11 cellular contexts compared by ENCODE assay signal in genomic region chr21:43733529-43734071, GRCh38. TPM values are rescaled to one million over a fixed set of nuclear protein-coding genes. Genes with fewer than 3 reads are reported as not detected.
DNase-seq lines count a peak whose midpoint lies in the region; ATAC-seq and TF ChIP-seq lines count a peak whose summit lies in the region.
"Had no signal": no experiment of that assay in that cellular context is flagged by ENCODE, and none has a peak within 500 bp of the region (broad histone marks: within the 10 kb centered on the region; RNA-seq: fewer than 3 reads in every experiment).

No MANE protein-coding gene starts in this region.

- no peak for TF ChIP-seq POLR2A in IMR-90 (IDR thresholded peaks at IDR 0.05; ENCODE audit: low read depth, low read length)

- CTCF ChIA-PET in IMR-90 (lab: Yijun Ruan, JAX) = no interaction called here

- H3K27ac ChIP-seq in IMR-90 (ENCODE audit: insufficient read depth, low read length) (no peak overlapping the region), caudate nucleus (ENCODE audit: low read depth, low read length) (peak overlapping the region; percentile 89)

- DNase-seq in A172 (ENCODE audit: low spot score) (peak; percentile 88), IMR-90 (peak; percentile 79), caudate nucleus (lab: John Stamatoyannopoulos, UW) (peak in 11 of 61 donors; percentile 19 to 59 (median 35)), NCI-H1105 treated with DMSO at 0.1 percent for 48 hours (lab: John Stamatoyannopoulos, UW) (no peak), NCI-H1048 (lab: John Stamatoyannopoulos, UW) (no peak), NCI-H82 treated with DMSO at 0.1 percent for 48 hours (lab: John Stamatoyannopoulos, UW; ENCODE audit: unreplicated experiment) (no peak)
- DNase-seq: GDM1, GOT3, NCI-H1417 had no signal

- H2AK5ac ChIP-seq in IMR-90 (ENCODE audit: low read depth, low read length) = peak overlapping the region; percentile 4; the same call in 1 of the 2 replicates

- intact Hi-C loops in IMR-90 (cut with micrococcal nuclease) = loop anchor here (1.0 kb wide), 1 partner anchor 43 kb away; the partner anchor contains the start of gene CSTB

- H3K9me3 ChIP-seq in IMR-90 (ENCODE audit: control insufficient read depth, insufficient read depth, low read length) = no peaks in the 10 kb centered on the region
- no peaks in the 10 kb centered on the region for H3K9me3 ChIP-seq in mucosa of stomach (ENCODE audit: control insufficient read depth, low read length)

- TF ChIP-seq RAD21 in IMR-90 (IDR thresholded peaks at IDR 0.05; ENCODE audit: low read length) = no peak

- H2AFZ ChIP-seq in IMR-90 (replicated peaks; ENCODE audit: low read length, poor library complexity) = peak overlapping the region; percentile 58

- no peak overlapping the region for H3K18ac ChIP-seq in IMR-90 (ENCODE audit: low read depth, low read length)

- H3K4me2 ChIP-seq in IMR-90 (ENCODE audit: low read depth, low read length) = peak overlapping the region; percentile 25

- H3K9ac ChIP-seq in IMR-90 (ENCODE audit: low read depth, low read length) (no peak overlapping the region), mucosa of stomach (ENCODE audit: low read length) (peak overlapping the region; percentile 41)

- no peak overlapping the region; the same call in 1 of the 2 replicates for H4K91ac ChIP-seq in IMR-90 (ENCODE audit: insufficient read depth, low read depth, low read length)

- H2AK9ac ChIP-seq in IMR-90 (replicated peaks; ENCODE audit: low read depth, low read length, poor library complexity) = peak overlapping the region; percentile 88

- no peak overlapping the region for H2BK120ac ChIP-seq in IMR-90 (ENCODE audit: low read depth, low read length)

- H3K27me3 ChIP-seq in IMR-90 (ENCODE audit: control insufficient read depth, insufficient read depth, low read length) (no peaks in the 10 kb centered on the region), mucosa of stomach (ENCODE audit: control insufficient read depth, insufficient read depth, low read length) (no peaks in the 10 kb centered on the region)

- H3K4me3 ChIP-seq in IMR-90 (ENCODE audit: insufficient read depth, low read depth, low read length) (no peak overlapping the region), mucosa of stomach (ENCODE audit: low read length) (no peak overlapping the region)

- no peak for TF ChIP-seq CTCF in IMR-90 (conservative IDR thresholded peaks at IDR 0.05; ENCODE audit: low read depth, low read length)

- H3K14ac ChIP-seq in IMR-90 (replicated peaks; ENCODE audit: low read depth, low read length) = no peak overlapping the region; the same call in 1 of the 2 replicates

- H2BK15ac ChIP-seq in IMR-90 (ENCODE audit: low read depth, low read length) = no peak overlapping the region

- H3K4me1 ChIP-seq in IMR-90 (ENCODE audit: control insufficient read depth, insufficient read depth, low read length) (peaks cover 26% of the 10 kb centered on the region), mucosa of stomach (ENCODE audit: control insufficient read depth, insufficient read depth, low read length) (peaks cover 58% of the 10 kb centered on the region)

- WGBS in IMR-90 (ENCODE audit: extremely low coverage in 2 of 2, insufficient read length in 1 of 2), 2 experiments = 54% methylated on average over 9 of the region's 15 CpGs; no CpG with 5 or more reads in 1 of the 2 experiments

- dilution Hi-C loops in IMR-90 (cut with HindIII; ENCODE audit: low sequenced_read_pairs, unreplicated experiment) = no loop called here

- no peak overlapping the region for H4K8ac ChIP-seq in IMR-90 (ENCODE audit: low read depth in 2 of 2, low read length in 2 of 2)

- BruUV-seq in IMR-90 (replicated peaks; lab: Mats Ljungman, UMichigan) = no TSS peak

- POLR2A ChIA-PET in IMR-90 (lab: Charles Lee; ENCODE audit: unreplicated experiment) = no interaction called here

- H4K5ac ChIP-seq in IMR-90 (ENCODE audit: low read depth, low read length) = no peak overlapping the region

- H3K79me1 ChIP-seq in IMR-90 (ENCODE audit: low read depth in 1 of 2, low read length in 2 of 2) = peaks cover 23 to 98% of the 10 kb centered on the region in 2 experiments

- ATAC-seq in IMR-90 (ENCODE audit: low read depth) = peak; percentile 58
- ATAC-seq in HG03342 (IDR thresholded peaks at IDR 0.05; ENCODE audit: unreplicated experiment) = no peak

- H3K36me3 ChIP-seq in IMR-90 (ENCODE audit: control insufficient read depth, insufficient read depth, low read length) (peaks cover 18% of the 10 kb centered on the region), mucosa of stomach (ENCODE audit: control insufficient read depth, insufficient read depth, low read length) (no peaks in the 10 kb centered on the region)

- no peak overlapping the region for H3K56ac ChIP-seq in IMR-90 (ENCODE audit: extremely low read depth, insufficient read depth, low read length)

- peaks cover 16% of the 10 kb centered on the region for H3K9me1 ChIP-seq in IMR-90 (ENCODE audit: insufficient read depth, low read length)

- in situ Hi-C loops in IMR-90 (cut with MboI; ENCODE audit: low sequenced_read_pairs) = no loop called here

- H2BK5ac ChIP-seq in IMR-90 (ENCODE audit: low read depth, low read length, poor library complexity, severe bottlenecking) = peak overlapping the region; percentile 23

- no peak overlapping the region for H3K23ac ChIP-seq in IMR-90 (ENCODE audit: low read depth, low read length)

- peaks cover 65% of the 10 kb centered on the region for H4K20me1 ChIP-seq in IMR-90 (ENCODE audit: insufficient read depth, low read length)

- no peak overlapping the region for H2BK20ac ChIP-seq in IMR-90 (ENCODE audit: low read depth, low read length)

- H3K4ac ChIP-seq in IMR-90 (ENCODE audit: low read depth, low read length) = peak overlapping the region; percentile 22; the same call in 1 of the 2 replicates

TF ChIP-seq in IMR-90, 13 proteins besides CTCF, POLR2A, EP300 and RAD21:
- TF ChIP-seq MXI1 (IDR thresholded peaks at IDR 0.05; ENCODE audit: borderline replicate concordance, low read depth, low read length) = peak; percentile 78
- TF ChIP-seq BHLHE40 (IDR thresholded peaks at IDR 0.05; ENCODE audit: low read depth, low read length) = peak; percentile 70
- no peak for TF ChIP-seq USF2 (IDR thresholded peaks at IDR 0.05; ENCODE audit: low read depth, low read length)
- no peak for TF ChIP-seq RCOR1 (IDR thresholded peaks at IDR 0.05; ENCODE audit: insufficient replicate concordance, low read length)
- TF ChIP-seq MAZ (IDR thresholded peaks at IDR 0.05; ENCODE audit: borderline replicate concordance, low read depth, low read length) = no peak
- TF ChIP-seq FOS (IDR thresholded peaks at IDR 0.05; ENCODE audit: low read depth, low read length) = peak; percentile 37; the same call in 1 of the 2 replicates
- TF ChIP-seq MAFK (IDR thresholded peaks at IDR 0.05; ENCODE audit: low read depth, low read length) = peak; percentile 17; the same call in 1 of the 2 replicates

RNA-seq across cellular contexts. Expression of gene PDXK, which starts 14.7 kb away (rescaled TPM):
- total RNA-seq in A172 (2014; rRNA removed; shearing (Covaris generic)) = 313 and 330 TPM in 2 replicates
- total RNA-seq in IMR-90 (2012; rRNA removed) = 250 and 312 TPM in 2 replicates
- 149 and 155 TPM in 2 replicates for polyA plus RNA-seq in IMR-90 (2012; rRNA removed)
- 114 and 180 TPM in 2 replicates for polyA plus RNA-seq in IMR-90 (2012; cell fraction: cytosol; rRNA removed)
- 141 and 208 TPM in 2 replicates for polyA plus RNA-seq in IMR-90 (2012; cell fraction: nucleus; rRNA removed; ENCODE audit: low replicate concordance)

RNA-seq across cellular contexts. Expression of gene CSTB, which starts 42.5 kb away (rescaled TPM):
- total RNA-seq in A172 (2014; rRNA removed; shearing (Covaris generic)) = 106 and 145 TPM in 2 replicates
- total RNA-seq in IMR-90 (2012; rRNA removed) = 6.1 and 6.9 TPM in 2 replicates
- 71.7 and 87.4 TPM in 2 replicates for polyA plus RNA-seq in IMR-90 (2012; rRNA removed)
- polyA plus RNA-seq in IMR-90 (2012; cell fraction: cytosol; rRNA removed) = 31.9 and 61.6 TPM in 2 replicates
- polyA plus RNA-seq in IMR-90 (2012; cell fraction: nucleus; rRNA removed; ENCODE audit: low replicate concordance) = 16.5 and 24.5 TPM in 2 replicates

RNA-seq across cellular contexts. Expression of gene RRP1, which starts 55.8 kb away (rescaled TPM):
- 63.7 and 77.7 TPM in 2 replicates for total RNA-seq in A172 (2014; rRNA removed; shearing (Covaris generic))
- total RNA-seq in IMR-90 (2012; rRNA removed) = 18.3 and 23.3 TPM in 2 replicates
- polyA plus RNA-seq in IMR-90 (2012; rRNA removed) = 18.1 and 20.2 TPM in 2 replicates
- 12.4 and 18.5 TPM in 2 replicates for polyA plus RNA-seq in IMR-90 (2012; cell fraction: cytosol; rRNA removed)
- polyA plus RNA-seq in IMR-90 (2012; cell fraction: nucleus; rRNA removed; ENCODE audit: low replicate concordance) = 28.8 and 33.8 TPM in 2 replicates

Comparison
In these comparisons a context has a peak if more than half of its experiments do, and no peak if none do; other contexts are left out.
1. DNase-seq: peak in A172 (single experiment) and IMR-90 (single experiment); none in NCI-H1105 treated with DMSO at 0.1 percent for 48 hours (single experiment), NCI-H1048 (single experiment) and NCI-H82 treated with DMSO at 0.1 percent for 48 hours (single experiment).
2. RNA of gene CSTB, which starts 42.5 kb away (total RNA-seq): 106 to 145 TPM in A172; 6.1 to 6.9 TPM in IMR-90; every median in the first group is over 10 times any median in the second.